ENCODE assay signal across 23 cellular contexts in genomic region chr5:169832236-169832635, GRCh38.
A peak's percentile ranks its signal among the peaks of the same experiment; 100 is the strongest.
DNase-seq lines count a peak whose midpoint lies in the region; ATAC-seq and TF ChIP-seq lines count a peak whose summit lies in the region.
"Had no signal": no experiment of that assay in that cellular context is flagged by ENCODE, and none has a peak within 500 bp of the region (broad histone marks: within the 10 kb centered on the region; RNA-seq: fewer than 3 reads in every experiment).

No MANE protein-coding gene starts in this region.

- DNase-seq in stimulated activated naive CD8-positive, alpha-beta T cell treated with anti-CD3 and anti-CD28 coated beads, Interleukin-15, Interleukin-2, amounts not matched to agents 100 U/mL and 50 U/mL, for 24 hours, result no peak
- no peak for DNase-seq in activated CD4-positive, alpha-beta memory T cell treated with anti-CD3 and anti-CD28 coated beads for 36 hours
- no peak for DNase-seq in natural killer cell
- DNase-seq in upper lobe of right lung, result no peak
- DNase-seq in sciatic nerve (ENCODE audit: low spot score), result no peak
- DNase-seq: activated CD4-positive, alpha-beta T cell treated with anti-CD3 and anti-CD28 coated beads for 48 hours; activated naive CD4-positive, alpha-beta T cell; adrenal gland; BE2C; effector CD4-positive, alpha-beta T cell; heart left ventricle; MM.1S; NCI-H1694; NCI-H526 treated with DMSO at 0.1 percent for 48 hours; substantia nigra had no signal

- no peaks in the 10 kb centered on the region for H3K27me3 ChIP-seq in upper lobe of right lung
- H3K27me3 ChIP-seq: adrenal gland, BE2C, neural progenitor cell had no signal

- H3K27ac ChIP-seq in upper lobe of right lung, result no peak overlapping the region
- H3K27ac ChIP-seq: adrenal gland, heart left ventricle, neural progenitor cell had no signal

- H3K27me3 Mint-ChIP-seq in stimulated activated naive CD8-positive, alpha-beta T cell treated with anti-CD3 and anti-CD28 coated beads, Interleukin-15, Interleukin-2, amounts not matched to agents 100 ng/mL and 50 ng/mL, for 24 hours, result no peaks in the 10 kb centered on the region
- H3K27me3 Mint-ChIP-seq in activated CD4-positive, alpha-beta memory T cell treated with anti-CD3 and anti-CD28 coated beads for 36 hours, result no peaks in the 10 kb centered on the region
- no peaks in the 10 kb centered on the region for H3K27me3 Mint-ChIP-seq in natural killer cell (ENCODE audit: low read depth in 2 of 2)

- no peaks in the 10 kb centered on the region for H3K9me3 Mint-ChIP-seq in stimulated activated naive CD8-positive, alpha-beta T cell treated with anti-CD3 and anti-CD28 coated beads, Interleukin-15, Interleukin-2, amounts not matched to agents 100 ng/mL and 50 ng/mL, for 24 hours
- H3K9me3 Mint-ChIP-seq in activated CD4-positive, alpha-beta memory T cell treated with anti-CD3 and anti-CD28 coated beads for 36 hours, result no peaks in the 10 kb centered on the region
- no peaks in the 10 kb centered on the region for H3K9me3 Mint-ChIP-seq in natural killer cell
- H3K9me3 Mint-ChIP-seq: brain, neural progenitor cell had no signal

- no peak overlapping the region for H3K4me3 Mint-ChIP-seq in stimulated activated naive CD8-positive, alpha-beta T cell treated with anti-CD3 and anti-CD28 coated beads, Interleukin-15, Interleukin-2, amounts not matched to agents 100 ng/mL and 50 ng/mL, for 24 hours
- no peak overlapping the region for H3K4me3 Mint-ChIP-seq in activated CD4-positive, alpha-beta memory T cell treated with anti-CD3 and anti-CD28 coated beads for 36 hours
- H3K4me3 Mint-ChIP-seq in natural killer cell, result no peak overlapping the region
- H3K4me3 Mint-ChIP-seq: brain, neural progenitor cell had no signal

- H3K9me3 ChIP-seq in upper lobe of right lung, result no peaks in the 10 kb centered on the region
- H3K9me3 ChIP-seq: adrenal gland, BE2C, heart left ventricle had no signal

- POLR2A ChIA-PET in activated CD4-positive, alpha-beta memory T cell treated with anti-CD3 and anti-CD28 coated beads for 36 hours (lab: Charles Lee), result interaction anchor here (1.2 kb wide), 1 partner anchor 26 kb away, joined by 3 read pairs; no protein-coding TSS in a partner anchor

- H3K36me3 Mint-ChIP-seq in stimulated activated naive CD8-positive, alpha-beta T cell treated with anti-CD3 and anti-CD28 coated beads, Interleukin-15, Interleukin-2, amounts not matched to agents 100 ng/mL and 50 ng/mL, for 24 hours (ENCODE audit: low read depth), result peaks cover 55% of the 10 kb centered on the region
- H3K36me3 Mint-ChIP-seq in activated CD4-positive, alpha-beta memory T cell treated with anti-CD3 and anti-CD28 coated beads for 36 hours, result peaks cover 11% of the 10 kb centered on the region
- no peaks in the 10 kb centered on the region for H3K36me3 Mint-ChIP-seq in natural killer cell
- H3K36me3 Mint-ChIP-seq: brain, neural progenitor cell had no signal

- intact Hi-C loops in activated CD4-positive, alpha-beta memory T cell treated with anti-CD3 and anti-CD28 coated beads for 36 hours (cut with micrococcal nuclease), result no loop called here
- intact Hi-C loops in natural killer cell (cut with micrococcal nuclease) (no loop called here), upper lobe of right lung (cut with DNase I) (no loop called here), sciatic nerve (cut with DNase I) (no loop called here)

- peak overlapping the region; percentile 12 for H3K27ac Mint-ChIP-seq in stimulated activated naive CD8-positive, alpha-beta T cell treated with anti-CD3 and anti-CD28 coated beads, Interleukin-15, Interleukin-2, amounts not matched to agents 100 ng/mL and 50 ng/mL, for 24 hours
- H3K27ac Mint-ChIP-seq in activated CD4-positive, alpha-beta memory T cell treated with anti-CD3 and anti-CD28 coated beads for 36 hours, result peak overlapping the region; percentile 25
- H3K27ac Mint-ChIP-seq in natural killer cell, result peak overlapping the region; percentile 64 to 72
- H3K27ac Mint-ChIP-seq: brain, neural progenitor cell, progenitor cell of endocrine pancreas had no signal

- CTCF ChIA-PET in activated CD4-positive, alpha-beta memory T cell treated with anti-CD3 and anti-CD28 coated beads for 36 hours (lab: Charles Lee), result interaction anchor here (0.6 kb wide), 1 partner anchor 525 kb away, joined by 3 read pairs; no protein-coding TSS in a partner anchor

- peaks cover 46% of the 10 kb centered on the region for H3K4me1 Mint-ChIP-seq in stimulated activated naive CD8-positive, alpha-beta T cell treated with anti-CD3 and anti-CD28 coated beads, Interleukin-15, Interleukin-2, amounts not matched to agents 100 ng/mL and 50 ng/mL, for 24 hours (ENCODE audit: low read depth)
- H3K4me1 Mint-ChIP-seq in activated CD4-positive, alpha-beta memory T cell treated with anti-CD3 and anti-CD28 coated beads for 36 hours (ENCODE audit: low read depth), result peaks cover 37% of the 10 kb centered on the region
- H3K4me1 Mint-ChIP-seq in natural killer cell, result peaks cover 38 to 44% of the 10 kb centered on the region in 2 donors
- H3K4me1 Mint-ChIP-seq: brain had no signal

- TF ChIP-seq CTCF in natural killer cell (IDR thresholded peaks at IDR 0.05) (no peak), upper lobe of right lung (IDR thresholded peaks at IDR 0.05) (no peak)

- H3K4me3 ChIP-seq in upper lobe of right lung, result no peak overlapping the region
- H3K4me3 ChIP-seq: adrenal gland, heart left ventricle, K562, lung, neural progenitor cell had no signal

- no peaks in the 10 kb centered on the region for H3K36me3 ChIP-seq in upper lobe of right lung
- H3K36me3 ChIP-seq: adrenal gland, BE2C, heart left ventricle, neural progenitor cell had no signal

- no peak for ATAC-seq in stimulated activated naive CD8-positive, alpha-beta T cell treated with anti-CD3 and anti-CD28 coated beads, Interleukin-15, Interleukin-2, amounts not matched to agents 100 U/mL and 50 U/mL, for 24 hours
- ATAC-seq in natural killer cell (no peak), HG03460 (IDR thresholded peaks at IDR 0.05; ENCODE audit: unreplicated experiment) (no peak), upper lobe of right lung (no peak), sciatic nerve (no peak), GM19395 (IDR thresholded peaks at IDR 0.05; ENCODE audit: unreplicated experiment) (no peak)
- ATAC-seq: heart left ventricle, K562 had no signal

- H3K4me1 ChIP-seq in upper lobe of right lung, result no peaks in the 10 kb centered on the region
- H3K4me1 ChIP-seq: adrenal gland, BE2C, heart left ventricle had no signal

Comparison
In these comparisons a context has a peak if more than half of its experiments do, and no peak if none do; other contexts are left out.
1. H3K27ac Mint-ChIP-seq: peak in every context shown above with its lines; median percentile 68 in natural killer cell; 25 in activated CD4-positive, alpha-beta memory T cell treated with anti-CD3 and anti-CD28 coated beads for 36 hours; 12 in stimulated activated naive CD8-positive, alpha-beta T cell treated with anti-CD3 and anti-CD28 coated beads, Interleukin-15, Interleukin-2, amounts not matched to agents 100 ng/mL and 50 ng/mL, for 24 hours.